In genomic region chr6:31640612-31641011, GRCh38 we compare ENCODE assay signal across 20 cellular contexts. TPM values are rescaled to one million over a fixed set of nuclear protein-coding genes. Genes with fewer than 3 reads are reported as not detected.
A peak's percentile ranks its signal among the peaks of the same experiment; 100 is the strongest.
DNase-seq lines count a peak whose midpoint lies in the region; ATAC-seq and TF ChIP-seq lines count a peak whose summit lies in the region.
"Had no signal": no experiment of that assay in that cellular context is flagged by ENCODE, and none has a peak within 500 bp of the region (broad histone marks: within the 10 kb centered on the region; RNA-seq: fewer than 3 reads in every experiment).

No MANE protein-coding gene starts in this region.

- POLR2A ChIA-PET in activated CD4-positive, alpha-beta T cell treated with anti-CD3 and anti-CD28 coated beads, Interleukin-2, amount 10 ng/mL, durations not matched to agents 7 days and 5 days (lab: Charles Lee) = no interaction called here
- POLR2A ChIA-PET in PC-9 (lab: Charles Lee; ENCODE audit: unreplicated experiment) = interaction anchor here (0.5 kb wide), 1 partner anchor 8 kb away, joined by 3 read pairs; no protein-coding TSS in a partner anchor

- H2AFZ ChIP-seq in PC-9 = no peak overlapping the region

- CTCF ChIA-PET in activated CD4-positive, alpha-beta T cell treated with anti-CD3 and anti-CD28 coated beads, Interleukin-2, amount 10 ng/mL, durations not matched to agents 7 days and 5 days (lab: Charles Lee) = interaction anchor here (0.6 to 1.0 kb wide), 2 partner anchors 12 to 18 kb away, joined by 3 read pairs; no protein-coding TSS in a partner anchor
- CTCF ChIA-PET in PC-9 (lab: Charles Lee) = interaction anchor here (0.6 kb wide), 1 partner anchor 88 kb away, joined by 6 read pairs; no protein-coding TSS in a partner anchor

- no peaks in the 10 kb centered on the region for H3K27me3 Mint-ChIP-seq in activated CD4-positive, alpha-beta T cell treated with anti-CD3 and anti-CD28 coated beads, Interleukin-2, amount 10 ng/mL, durations not matched to agents 7 days and 5 days
- H3K27me3 Mint-ChIP-seq in activated CD4-positive, alpha-beta T cell treated with anti-CD3 and anti-CD28 coated beads, Interleukin-2, amount 10 ng/mL, durations not matched to agents 24 days and 14 days = no peaks in the 10 kb centered on the region
- no peaks in the 10 kb centered on the region for H3K27me3 Mint-ChIP-seq in nephron progenitor cell (ENCODE audit: low read depth, poor library complexity)
- H3K27me3 Mint-ChIP-seq: B cell had no signal

- H3K4me3 Mint-ChIP-seq in activated CD4-positive, alpha-beta T cell treated with anti-CD3 and anti-CD28 coated beads, Interleukin-2, amount 10 ng/mL, durations not matched to agents 7 days and 5 days = no peak overlapping the region
- H3K4me3 Mint-ChIP-seq in activated CD4-positive, alpha-beta T cell treated with anti-CD3 and anti-CD28 coated beads, Interleukin-2, amount 10 ng/mL, durations not matched to agents 24 days and 14 days = no peak overlapping the region
- H3K4me3 Mint-ChIP-seq in nephron progenitor cell = no peak overlapping the region
- H3K4me3 Mint-ChIP-seq: B cell, mesothelial cell of epicardium, nephron had no signal

- ATAC-seq in HG03460 (IDR thresholded peaks at IDR 0.05; ENCODE audit: unreplicated experiment) = no peak
- ATAC-seq: psoas muscle, upper lobe of right lung had no signal

- no peaks in the 10 kb centered on the region for H3K27me3 ChIP-seq in PC-9 (ENCODE audit: insufficient read depth, low read depth)
- H3K27me3 ChIP-seq: SJSA1, upper lobe of right lung had no signal

- H3K79me2 ChIP-seq in PC-9 (ENCODE audit: low read depth) = no peaks in the 10 kb centered on the region

- H3K27ac Mint-ChIP-seq in activated CD4-positive, alpha-beta T cell treated with anti-CD3 and anti-CD28 coated beads, Interleukin-2, amount 10 ng/mL, durations not matched to agents 7 days and 5 days = peak overlapping the region; percentile 67
- no peak overlapping the region for H3K27ac Mint-ChIP-seq in activated CD4-positive, alpha-beta T cell treated with anti-CD3 and anti-CD28 coated beads, Interleukin-2, amount 10 ng/mL, durations not matched to agents 24 days and 14 days
- H3K27ac Mint-ChIP-seq in nephron progenitor cell = peak overlapping the region; percentile 40
- H3K27ac Mint-ChIP-seq: B cell had no signal

- no peaks in the 10 kb centered on the region for H3K4me1 ChIP-seq in PC-9 (replicated peaks; ENCODE audit: insufficient read depth)
- H3K4me1 ChIP-seq: upper lobe of right lung had no signal

- TSS peak; percentile 15 for BruUV-seq in PC-9 (replicated peaks; lab: Mats Ljungman, UMichigan)

- no peaks in the 10 kb centered on the region for H3K9me2 ChIP-seq in PC-9 (ENCODE audit: insufficient read depth)

- no peaks in the 10 kb centered on the region for H3K9me3 Mint-ChIP-seq in activated CD4-positive, alpha-beta T cell treated with anti-CD3 and anti-CD28 coated beads, Interleukin-2, amount 10 ng/mL, durations not matched to agents 7 days and 5 days
- H3K9me3 Mint-ChIP-seq in activated CD4-positive, alpha-beta T cell treated with anti-CD3 and anti-CD28 coated beads, Interleukin-2, amount 10 ng/mL, durations not matched to agents 24 days and 14 days = no peaks in the 10 kb centered on the region
- no peaks in the 10 kb centered on the region for H3K9me3 Mint-ChIP-seq in nephron progenitor cell
- H3K9me3 Mint-ChIP-seq: mesothelial cell of epicardium, nephron had no signal

- peaks cover 47% of the 10 kb centered on the region; the same call in 1 of the 2 replicates for H3F3A ChIP-seq in PC-9 (ENCODE audit: insufficient read depth, low read depth)

- H3K9me3 ChIP-seq in PC-9 (ENCODE audit: insufficient read depth, low read depth) = no peaks in the 10 kb centered on the region
- H3K9me3 ChIP-seq: psoas muscle, SJSA1, upper lobe of right lung had no signal

- intact Hi-C loops in activated CD4-positive, alpha-beta T cell treated with anti-CD3 and anti-CD28 coated beads, Interleukin-2, amount 10 ng/mL, durations not matched to agents 24 days and 14 days (cut with micrococcal nuclease) = no loop called here
- intact Hi-C loops in PC-9 (cut with micrococcal nuclease; ENCODE audit: unreplicated experiment) = no loop called here

- no peak overlapping the region for H3K4me2 ChIP-seq in PC-9

- H4K20me1 ChIP-seq in PC-9 (ENCODE audit: insufficient read depth) = peaks cover 17% of the 10 kb centered on the region; the same call in 1 of the 2 replicates

- H3K27ac ChIP-seq in PC-9 = no peak overlapping the region
- H3K27ac ChIP-seq: psoas muscle, SJSA1, upper lobe of right lung had no signal

- peaks cover 5% of the 10 kb centered on the region for H3K4me1 Mint-ChIP-seq in activated CD4-positive, alpha-beta T cell treated with anti-CD3 and anti-CD28 coated beads, Interleukin-2, amount 10 ng/mL, durations not matched to agents 7 days and 5 days
- peaks cover 8% of the 10 kb centered on the region for H3K4me1 Mint-ChIP-seq in activated CD4-positive, alpha-beta T cell treated with anti-CD3 and anti-CD28 coated beads, Interleukin-2, amount 10 ng/mL, durations not matched to agents 24 days and 14 days
- no peaks in the 10 kb centered on the region for H3K4me1 Mint-ChIP-seq in nephron progenitor cell
- H3K4me1 Mint-ChIP-seq: B cell, mesothelial cell of epicardium, nephron had no signal

- H3K36me3 Mint-ChIP-seq in activated CD4-positive, alpha-beta T cell treated with anti-CD3 and anti-CD28 coated beads, Interleukin-2, amount 10 ng/mL, durations not matched to agents 7 days and 5 days (ENCODE audit: low read depth) = peaks cover 54% of the 10 kb centered on the region
- H3K36me3 Mint-ChIP-seq in activated CD4-positive, alpha-beta T cell treated with anti-CD3 and anti-CD28 coated beads, Interleukin-2, amount 10 ng/mL, durations not matched to agents 24 days and 14 days (ENCODE audit: low read depth) = peaks cover 72% of the 10 kb centered on the region
- peaks cover 62% of the 10 kb centered on the region for H3K36me3 Mint-ChIP-seq in nephron progenitor cell (ENCODE audit: low read depth)

- H3K36me3 ChIP-seq in PC-9 (ENCODE audit: low read depth) = peaks cover 20% of the 10 kb centered on the region

- no peak for TF ChIP-seq CTCF in PC-9 (conservative IDR thresholded peaks at IDR 0.05)
- no peak for TF ChIP-seq CTCF in nephron progenitor cell (IDR thresholded peaks at IDR 0.05)

- no peak for DNase-seq in activated CD4-positive, alpha-beta T cell treated with anti-CD3 and anti-CD28 coated beads, Interleukin-2, amount 10 ng/mL, durations not matched to agents 7 days and 5 days
- DNase-seq in activated CD4-positive, alpha-beta T cell treated with anti-CD3 and anti-CD28 coated beads, Interleukin-2, amount 10 ng/mL, durations not matched to agents 24 days and 14 days = no peak
- DNase-seq in PC-9 (no peak), nephron progenitor cell (no peak)
- no peak for DNase-seq in effector CD4-positive, alpha-beta T cell
- DNase-seq: 8988T; activated effector memory CD4-positive, alpha-beta T cell treated with Interleukin-2 at 50 U/mL for 16 hours; effector memory CD4-positive, alpha-beta T cell; HCEC 1CT; NCI-H82; psoas muscle; stimulated activated CD4-positive, alpha-beta T cell treated with anti-CD3 and anti-CD28 coated beads, Interleukin-2, amount 100 ng/mL, for 48 hours; T-helper 2 cell; upper lobe of right lung had no signal

- no peak overlapping the region for H3K4me3 ChIP-seq in PC-9
- H3K4me3 ChIP-seq: psoas muscle, SJSA1, skin epidermis, upper lobe of right lung had no signal

RNA-seq across cellular contexts. Expression of gene BAG6, which starts 11.8 kb away (rescaled TPM):
- total RNA-seq in activated CD4-positive, alpha-beta T cell treated with anti-CD3 and anti-CD28 coated beads, Interleukin-2, amount 10 ng/mL, durations not matched to agents 7 days and 5 days = 100 to 1,000 TPM; 268 to 286 TPM
- 324 and 342 TPM in 2 replicates for total RNA-seq in activated CD4-positive, alpha-beta T cell treated with anti-CD3 and anti-CD28 coated beads, Interleukin-2, amount 10 ng/mL, durations not matched to agents 24 days and 14 days
- 336 and 358 TPM in 2 replicates for total RNA-seq in PC-9 (2021)

RNA-seq across cellular contexts. Expression of gene APOM, which starts 15.1 kb away (rescaled TPM):
- total RNA-seq in activated CD4-positive, alpha-beta T cell treated with anti-CD3 and anti-CD28 coated beads, Interleukin-2, amount 10 ng/mL, durations not matched to agents 7 days and 5 days = 1 to 10 TPM; 3.9 to 4.5 TPM
- total RNA-seq in activated CD4-positive, alpha-beta T cell treated with anti-CD3 and anti-CD28 coated beads, Interleukin-2, amount 10 ng/mL, durations not matched to agents 24 days and 14 days = 2.5 and 3.4 TPM in 2 replicates
- total RNA-seq in PC-9 (2021) = 2.7 and 2.9 TPM in 2 replicates

RNA-seq across cellular contexts. Expression of gene C6orf47, which starts 20.0 kb away (rescaled TPM):
- total RNA-seq in activated CD4-positive, alpha-beta T cell treated with anti-CD3 and anti-CD28 coated beads, Interleukin-2, amount 10 ng/mL, durations not matched to agents 7 days and 5 days = 10 to 100 TPM; 20.2 to 20.9 TPM
- 16.8 and 17.9 TPM in 2 replicates for total RNA-seq in activated CD4-positive, alpha-beta T cell treated with anti-CD3 and anti-CD28 coated beads, Interleukin-2, amount 10 ng/mL, durations not matched to agents 24 days and 14 days
- total RNA-seq in PC-9 (2021) = 17.2 and 17.8 TPM in 2 replicates

RNA-seq across cellular contexts. Expression of gene PRRC2A, which starts 20.1 kb away (rescaled TPM):
- total RNA-seq in activated CD4-positive, alpha-beta T cell treated with anti-CD3 and anti-CD28 coated beads, Interleukin-2, amount 10 ng/mL, durations not matched to agents 7 days and 5 days = 100 to 1,000 TPM; 240 to 246 TPM
- 290 and 303 TPM in 2 replicates for total RNA-seq in activated CD4-positive, alpha-beta T cell treated with anti-CD3 and anti-CD28 coated beads, Interleukin-2, amount 10 ng/mL, durations not matched to agents 24 days and 14 days
- total RNA-seq in PC-9 (2021) = 182 and 192 TPM in 2 replicates

RNA-seq across cellular contexts. Expression of gene GPANK1, which starts 24.2 kb away (rescaled TPM):
- total RNA-seq in activated CD4-positive, alpha-beta T cell treated with anti-CD3 and anti-CD28 coated beads, Interleukin-2, amount 10 ng/mL, durations not matched to agents 7 days and 5 days = 10 to 100 TPM; 34.4 to 42.9 TPM
- total RNA-seq in activated CD4-positive, alpha-beta T cell treated with anti-CD3 and anti-CD28 coated beads, Interleukin-2, amount 10 ng/mL, durations not matched to agents 24 days and 14 days = 32.9 and 33.6 TPM in 2 replicates
- 11.5 and 13.0 TPM in 2 replicates for total RNA-seq in PC-9 (2021)
